14 cellular contexts compared by ENCODE assay signal in the genomic region with DNA sequence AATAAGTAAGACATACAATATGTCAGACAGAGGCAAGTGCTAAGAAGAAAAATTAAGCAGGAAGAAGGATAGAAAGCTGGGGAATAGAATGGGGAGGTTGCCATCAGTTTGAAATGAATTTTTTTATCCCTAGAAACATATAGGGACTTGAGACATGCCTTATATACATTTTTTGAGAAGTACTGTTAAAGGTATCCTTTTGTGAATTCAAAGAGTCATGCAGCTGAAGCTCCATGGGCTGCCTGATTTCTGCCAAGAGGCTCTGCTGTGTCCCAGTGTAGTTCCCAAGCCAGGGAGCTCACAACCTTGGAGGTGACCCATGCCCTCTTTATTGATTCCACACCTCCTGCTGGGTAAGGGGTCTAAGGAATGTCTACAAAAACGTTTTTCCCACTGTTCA.
A peak's percentile ranks its signal among the peaks of the same experiment; 100 is the strongest.
DNase-seq lines count a peak whose midpoint lies in the region; ATAC-seq and TF ChIP-seq lines count a peak whose summit lies in the region.
"Had no signal": no experiment of that assay in that cellular context is flagged by ENCODE, and none has a peak within 500 bp of the region (broad histone marks: within the 10 kb centered on the region; RNA-seq: fewer than 3 reads in every experiment).

No MANE protein-coding gene starts in this region.

- H3K27me3 ChIP-seq in HL-60 (ENCODE audit: insufficient read depth, poor library complexity, severe bottlenecking) = no peaks in the 10 kb centered on the region
- H3K27me3 ChIP-seq: esophagus squamous epithelium had no signal

- intact Hi-C loops in CD14-positive monocyte (cut with micrococcal nuclease) = no loop called here

- ATAC-seq in activated naive CD8-positive, alpha-beta T cell treated with anti-CD3 and anti-CD28 coated beads, Interleukin-2, amount 10 ng/mL, durations not matched to agents 7 days and 5 days (ENCODE audit: low read depth) = no peak
- no peak for ATAC-seq in memory B cell (ENCODE audit: low read depth)
- ATAC-seq in HG03280 (IDR thresholded peaks at IDR 0.05; ENCODE audit: unreplicated experiment) = no peak
- ATAC-seq in stimulated activated naive B cell treated with anti-CD40 and anti-IgM and Interleukin-4, amounts not matched to agents 10 μg/mL and 1 μg/mL and 100 μg/mL, for 72 hours (replicated peaks) = no peak

- POLR2A ChIA-PET in activated naive CD8-positive, alpha-beta T cell treated with anti-CD3 and anti-CD28 coated beads, Interleukin-2, amount 10 ng/mL, durations not matched to agents 7 days and 5 days (lab: Charles Lee) = interaction anchor here (1.3 to 1.4 kb wide), 2 partner anchors 11 to 41 kb away, joined by 3 to 4 read pairs; no protein-coding TSS in a partner anchor

- peak overlapping the region; percentile 85 for H3K27ac ChIP-seq in HL-60 (replicated peaks)

- H3K27ac Mint-ChIP-seq in CD14-positive monocyte = peak overlapping the region in 4 of 7 donors; percentile 44 to 69 (median 50)
- peak overlapping the region; percentile 48 for H3K27ac Mint-ChIP-seq in activated naive CD8-positive, alpha-beta T cell treated with anti-CD3 and anti-CD28 coated beads, Interleukin-2, amount 10 ng/mL, durations not matched to agents 7 days and 5 days
- H3K27ac Mint-ChIP-seq in memory B cell = peak overlapping the region; percentile 92
- H3K27ac Mint-ChIP-seq in stimulated activated naive B cell treated with anti-CD40 and anti-IgM and Interleukin-4, amounts not matched to agents 10 μg/mL and 1 μg/mL and 100 μg/mL, for 72 hours = no peak overlapping the region
- H3K27ac Mint-ChIP-seq: nephron progenitor cell had no signal

- no peak for DNase-seq in CD14-positive monocyte (ENCODE audit: low spot score)
- no peak for DNase-seq in HL-60 (ENCODE audit: low read depth in 1 of 2, low spot score in 1 of 2)
- DNase-seq in activated naive CD8-positive, alpha-beta T cell treated with anti-CD3 and anti-CD28 coated beads, Interleukin-2, amount 10 ng/mL, durations not matched to agents 7 days and 5 days = no peak
- no peak for DNase-seq in memory B cell (ENCODE audit: low spot score in 2 of 2)
- no peak for DNase-seq in cerebellar cortex (ENCODE audit: low spot score)
- DNase-seq in stimulated activated naive B cell treated with anti-CD40 and anti-IgM and Interleukin-4, amounts not matched to agents 10 μg/mL and 1 μg/mL and 100 μg/mL, for 72 hours = no peak
- no peak for DNase-seq in OCI-M2 (lab: John Stamatoyannopoulos, UW; ENCODE audit: unreplicated experiment)
- DNase-seq: aorta, DND-41, esophagus squamous epithelium, NCI-H1105, NCI-H510A treated with DMSO at 0.1 percent for 48 hours, nephron progenitor cell had no signal

- H3K4me1 Mint-ChIP-seq in CD14-positive monocyte (peaks cover 51% of the 10 kb centered on the region), memory B cell (peaks cover 32% of the 10 kb centered on the region)
- H3K4me1 Mint-ChIP-seq in activated naive CD8-positive, alpha-beta T cell treated with anti-CD3 and anti-CD28 coated beads, Interleukin-2, amount 10 ng/mL, durations not matched to agents 7 days and 5 days = peaks cover 36% of the 10 kb centered on the region
- H3K4me1 Mint-ChIP-seq in stimulated activated naive B cell treated with anti-CD40 and anti-IgM and Interleukin-4, amounts not matched to agents 10 μg/mL and 1 μg/mL and 100 μg/mL, for 72 hours = peaks cover 26 to 34% of the 10 kb centered on the region in 2 donors

- H3K36me3 Mint-ChIP-seq in CD14-positive monocyte (peaks cover 4 to 7% of the 10 kb centered on the region in 2 donors), memory B cell (peaks cover 4% of the 10 kb centered on the region)
- H3K36me3 Mint-ChIP-seq in activated naive CD8-positive, alpha-beta T cell treated with anti-CD3 and anti-CD28 coated beads, Interleukin-2, amount 10 ng/mL, durations not matched to agents 7 days and 5 days = peaks cover 23% of the 10 kb centered on the region
- peaks cover 0 to 12% of the 10 kb centered on the region in 2 donors for H3K36me3 Mint-ChIP-seq in stimulated activated naive B cell treated with anti-CD40 and anti-IgM and Interleukin-4, amounts not matched to agents 10 μg/mL and 1 μg/mL and 100 μg/mL, for 72 hours

- H3K4me3 Mint-ChIP-seq in CD14-positive monocyte (no peak overlapping the region), memory B cell (no peak overlapping the region)
- H3K4me3 Mint-ChIP-seq in activated naive CD8-positive, alpha-beta T cell treated with anti-CD3 and anti-CD28 coated beads, Interleukin-2, amount 10 ng/mL, durations not matched to agents 7 days and 5 days = peak overlapping the region; percentile 61
- H3K4me3 Mint-ChIP-seq in stimulated activated naive B cell treated with anti-CD40 and anti-IgM and Interleukin-4, amounts not matched to agents 10 μg/mL and 1 μg/mL and 100 μg/mL, for 72 hours = no peak overlapping the region
- H3K4me3 Mint-ChIP-seq: nephron progenitor cell had no signal

- peaks cover 0 to 38% (median 0%) of the 10 kb centered on the region in 3 donors for H3K27me3 Mint-ChIP-seq in CD14-positive monocyte (ENCODE audit: low read depth in 3 of 3)
- H3K27me3 Mint-ChIP-seq in activated naive CD8-positive, alpha-beta T cell treated with anti-CD3 and anti-CD28 coated beads, Interleukin-2, amount 10 ng/mL, durations not matched to agents 7 days and 5 days = no peaks in the 10 kb centered on the region
- no peaks in the 10 kb centered on the region for H3K27me3 Mint-ChIP-seq in memory B cell
- H3K27me3 Mint-ChIP-seq in stimulated activated naive B cell treated with anti-CD40 and anti-IgM and Interleukin-4, amounts not matched to agents 10 μg/mL and 1 μg/mL and 100 μg/mL, for 72 hours = no peaks in the 10 kb centered on the region

- no peak for TF ChIP-seq CTCF in CD14-positive monocyte (IDR thresholded peaks at IDR 0.05)
- no peak for TF ChIP-seq CTCF in HL-60 (IDR thresholded peaks at IDR 0.05; ENCODE audit: insufficient read depth, low read length)

- H3K9me3 Mint-ChIP-seq in CD14-positive monocyte (no peaks in the 10 kb centered on the region), memory B cell (no peaks in the 10 kb centered on the region)
- no peaks in the 10 kb centered on the region for H3K9me3 Mint-ChIP-seq in activated naive CD8-positive, alpha-beta T cell treated with anti-CD3 and anti-CD28 coated beads, Interleukin-2, amount 10 ng/mL, durations not matched to agents 7 days and 5 days
- H3K9me3 Mint-ChIP-seq in stimulated activated naive B cell treated with anti-CD40 and anti-IgM and Interleukin-4, amounts not matched to agents 10 μg/mL and 1 μg/mL and 100 μg/mL, for 72 hours = no peaks in the 10 kb centered on the region

- H3K4me3 ChIP-seq in HL-60 (replicated peaks; ENCODE audit: insufficient read depth, low read length) = peak overlapping the region; percentile 54
